ENCODE assay signal across 8 cellular contexts in genomic region chr2:74471332-74472065, GRCh38. TPM values are rescaled to one million over a fixed set of nuclear protein-coding genes. Genes with fewer than 3 reads are reported as not detected.
A peak's percentile ranks its signal among the peaks of the same experiment; 100 is the strongest.
DNase-seq lines count a peak whose midpoint lies in the region; ATAC-seq and TF ChIP-seq lines count a peak whose summit lies in the region.

No MANE protein-coding gene starts in this region.

- H3K9me3 ChIP-seq in liver (ENCODE audit: control insufficient read depth in 4 of 4, low read length in 3 of 4) = no peaks in the 10 kb centered on the region
- H3K9me3 ChIP-seq in thyroid gland = no peaks in the 10 kb centered on the region

- no peak for TF ChIP-seq CTCF in astrocyte of the cerebellum (IDR thresholded peaks at IDR 0.05; ENCODE audit: low read depth, low read length, missing control alignments)
- TF ChIP-seq CTCF in liver (IDR thresholded peaks at IDR 0.05; ENCODE audit: low read depth, low read length, missing input control) = no peak
- TF ChIP-seq CTCF in thyroid gland (IDR thresholded peaks at IDR 0.05) = no peak
- TF ChIP-seq CTCF in GM10248 (IDR thresholded peaks at IDR 0.05; ENCODE audit: control extremely low read depth, extremely low read depth, low read depth, missing control alignments) = no peak

- in situ Hi-C loops in astrocyte of the cerebellum (cut with HindIII; ENCODE audit: low sequenced_read_pairs) = no loop called here

- peaks cover 31% of the 10 kb centered on the region for H3K4me1 Mint-ChIP-seq in activated CD8-positive, alpha-beta memory T cell treated with anti-CD3 and anti-CD28 coated beads, Interleukin-2, amount 10 ng/mL, durations not matched to agents 7 days and 5 days

- H3K9me3 Mint-ChIP-seq in activated CD8-positive, alpha-beta memory T cell treated with anti-CD3 and anti-CD28 coated beads, Interleukin-2, amount 10 ng/mL, durations not matched to agents 7 days and 5 days (ENCODE audit: low read depth) = no peaks in the 10 kb centered on the region

- H3K27me3 Mint-ChIP-seq in activated CD8-positive, alpha-beta memory T cell treated with anti-CD3 and anti-CD28 coated beads, Interleukin-2, amount 10 ng/mL, durations not matched to agents 7 days and 5 days = no peaks in the 10 kb centered on the region

- CTCF ChIA-PET in activated CD8-positive, alpha-beta memory T cell treated with anti-CD3 and anti-CD28 coated beads, Interleukin-2, amount 10 ng/mL, durations not matched to agents 7 days and 5 days (lab: Charles Lee) = interaction anchor here (0.8 to 5.5 kb wide), 5 partner anchors 9 to 50 kb away, joined by 3 to 58 read pairs (median 3); partner anchors contain the start of genes C2orf81, CCDC142, INO80B and TTC31
- CTCF ChIA-PET in GM10248 (lab: Yijun Ruan, JAX) = interaction anchor here (1.8 to 3.5 kb wide), 3 partner anchors 11 to 115 kb away, joined by 4 to 27 read pairs (median 24); partner anchors contain the start of genes CCDC142 and TTC31

- peak overlapping the region; percentile 95 for H3K27ac Mint-ChIP-seq in activated CD8-positive, alpha-beta memory T cell treated with anti-CD3 and anti-CD28 coated beads, Interleukin-2, amount 10 ng/mL, durations not matched to agents 7 days and 5 days

- TF ChIP-seq RAD21 in liver (IDR thresholded peaks at IDR 0.05) = no peak

- H3K4me1 ChIP-seq in liver (ENCODE audit: control insufficient read depth in 4 of 4, insufficient read depth in 4 of 4, low read length in 3 of 4) = peaks cover 8 to 19% (median 16%) of the 10 kb centered on the region in 4 donors
- H3K4me1 ChIP-seq in thyroid gland = peaks cover 5 to 16% of the 10 kb centered on the region in 2 donors

- POLR2A ChIA-PET in GM10248 (lab: Yijun Ruan, JAX) = interaction anchor here (0.6 to 2.3 kb wide), 3 partner anchors 11 to 178 kb away, joined by 4 to 8 read pairs (median 6); partner anchors contain the start of genes CCDC142, TTC31 and WBP1

- TF ChIP-seq POLR2A in thyroid gland (IDR thresholded peaks at IDR 0.05) = no peak

- H3K36me3 ChIP-seq in liver (ENCODE audit: control insufficient read depth in 4 of 4, insufficient read depth in 3 of 4, low read depth in 1 of 4, low read length in 3 of 4) = peaks cover 2 to 13% (median 12%) of the 10 kb centered on the region in 4 donors
- H3K36me3 ChIP-seq in thyroid gland = peaks cover 14 to 16% of the 10 kb centered on the region in 2 donors

- no peak for DNase-seq in activated CD8-positive, alpha-beta memory T cell treated with anti-CD3 and anti-CD28 coated beads, Interleukin-2, amount 10 ng/mL, durations not matched to agents 7 days and 5 days
- no peak for DNase-seq in activated CD8-positive, alpha-beta memory T cell treated with anti-CD3 and anti-CD28 coated beads, Interleukin-2, amount 50 U/mL, for 4 hours
- no peak for DNase-seq in astrocyte of the cerebellum (ENCODE audit: low read depth)
- peak in 1 of 2 donors; percentile 6 for DNase-seq in thyroid gland
- DNase-seq in GM10248 (ENCODE audit: extremely low spot score) = no peak

- peak overlapping the region; percentile 86 to 91 for H3K9ac ChIP-seq in liver (ENCODE audit: low read depth in 1 of 2, low read length in 2 of 2)

- peak overlapping the region; percentile 88 to 96 for H3K27ac ChIP-seq in liver (ENCODE audit: low read depth in 1 of 2, low read length in 2 of 2)
- peak overlapping the region; percentile 82 to 86 (median 83) for H3K27ac ChIP-seq in thyroid gland

- intact Hi-C loops in thyroid gland (cut with DNase I) = no loop called here

- 32% methylated on average over 16 of the region's 16 CpGs for WGBS in liver
- 62 to 66% methylated on average over 16 of the region's 16 CpGs for WGBS in thyroid gland, 2 donors

- ATAC-seq in activated CD8-positive, alpha-beta memory T cell treated with anti-CD3 and anti-CD28 coated beads, Interleukin-2, amount 10 ng/mL, durations not matched to agents 7 days and 5 days = no peak
- no peak for ATAC-seq in GM21576 (IDR thresholded peaks at IDR 0.05; ENCODE audit: unreplicated experiment)
- no peak for ATAC-seq in GM21423 (IDR thresholded peaks at IDR 0.05; ENCODE audit: unreplicated experiment)

- peaks cover 28% of the 10 kb centered on the region for H3K36me3 Mint-ChIP-seq in activated CD8-positive, alpha-beta memory T cell treated with anti-CD3 and anti-CD28 coated beads, Interleukin-2, amount 10 ng/mL, durations not matched to agents 7 days and 5 days

- peak overlapping the region; percentile 70 for H3K4me3 ChIP-seq in astrocyte of the cerebellum (ENCODE audit: low read depth, low read length)
- peak overlapping the region; percentile 65 to 97 (median 87) for H3K4me3 ChIP-seq in liver (ENCODE audit: low read depth in 1 of 3, low read length in 3 of 3)
- peak overlapping the region; percentile 4 to 78 (median 35) for H3K4me3 ChIP-seq in thyroid gland (replicated peaks in 1 of 3)

- peak overlapping the region; percentile 94 for H3K4me3 Mint-ChIP-seq in activated CD8-positive, alpha-beta memory T cell treated with anti-CD3 and anti-CD28 coated beads, Interleukin-2, amount 10 ng/mL, durations not matched to agents 7 days and 5 days

- H3K27me3 ChIP-seq in liver (ENCODE audit: control insufficient read depth in 4 of 4, insufficient read depth in 4 of 4, low read length in 3 of 4) (no peaks in the 10 kb centered on the region), thyroid gland (no peaks in the 10 kb centered on the region)

TF ChIP-seq in liver, 16 proteins besides CTCF, POLR2A, EP300 and RAD21:
- TF ChIP-seq REST (IDR thresholded peaks at IDR 0.05) (no peak), GABPA (IDR thresholded peaks at IDR 0.05 in 1 of 2, conservative IDR thresholded peaks at IDR 0.05 in 1 of 2) (no peak), ATF3 (IDR thresholded peaks at IDR 0.05) (no peak), HNF4A (conservative IDR thresholded peaks at IDR 0.05) (no peak), SP1 (IDR thresholded peaks at IDR 0.05) (no peak)

RNA-seq across cellular contexts. Expression of gene MRPL53, which starts 1.0 kb away (rescaled TPM):
- total RNA-seq in activated CD8-positive, alpha-beta memory T cell treated with anti-CD3 and anti-CD28 coated beads, Interleukin-2, amount 10 ng/mL, durations not matched to agents 7 days and 5 days = 100 to 1,000 TPM in 1 of 2 experiments, 10 to 100 TPM in 1; 93.9 to 111 TPM
- total RNA-seq in liver (10 to 100 TPM; 12.6 to 21.0 TPM), thyroid gland (10 to 100 TPM; 15.0 to 49.4 (median 40.9) TPM)
- polyA plus RNA-seq in liver = 10 to 100 TPM; 51.1 to 72.5 TPM

RNA-seq across cellular contexts. Expression of gene MOGS, which starts 6.3 kb away (rescaled TPM):
- 10 to 100 TPM; 60.4 to 78.2 TPM for total RNA-seq in activated CD8-positive, alpha-beta memory T cell treated with anti-CD3 and anti-CD28 coated beads, Interleukin-2, amount 10 ng/mL, durations not matched to agents 7 days and 5 days
- total RNA-seq in liver (10 to 100 TPM; 23.4 to 50.0 TPM), thyroid gland (10 to 100 TPM; 40.9 to 57.6 (median 51.3) TPM)
- 10 to 100 TPM; 21.2 to 38.6 TPM for polyA plus RNA-seq in liver

RNA-seq across cellular contexts. Expression of gene CCDC142, which starts 11.3 kb away (rescaled TPM):
- 10 to 100 TPM; 26.5 to 29.5 TPM for total RNA-seq in activated CD8-positive, alpha-beta memory T cell treated with anti-CD3 and anti-CD28 coated beads, Interleukin-2, amount 10 ng/mL, durations not matched to agents 7 days and 5 days
- 10 to 100 TPM; 13.4 to 28.3 TPM for total RNA-seq in liver
- polyA plus RNA-seq in liver = 1 to 10 TPM; 5.1 to 8.3 TPM
- total RNA-seq in thyroid gland = 10 to 100 TPM; 13.6 to 58.7 (median 31.3) TPM

RNA-seq across cellular contexts. Expression of gene TTC31, which starts 11.4 kb away (rescaled TPM):
- total RNA-seq in activated CD8-positive, alpha-beta memory T cell treated with anti-CD3 and anti-CD28 coated beads, Interleukin-2, amount 10 ng/mL, durations not matched to agents 7 days and 5 days = 10 to 100 TPM; 39.4 to 48.8 TPM
- total RNA-seq in liver (10 to 100 TPM in 1 of 2 donors, 1 to 10 TPM in 1; 9.9 to 26.4 TPM), thyroid gland (10 to 100 TPM; 18.9 to 38.0 (median 22.4) TPM)
- polyA plus RNA-seq in liver = 10 to 100 TPM; 15.3 to 16.3 TPM

RNA-seq across cellular contexts. Expression of gene WBP1, which starts 13.3 kb away (rescaled TPM):
- 10 to 100 TPM; 40.5 to 46.8 TPM for total RNA-seq in activated CD8-positive, alpha-beta memory T cell treated with anti-CD3 and anti-CD28 coated beads, Interleukin-2, amount 10 ng/mL, durations not matched to agents 7 days and 5 days
- total RNA-seq in liver = 10 to 100 TPM; 23.5 to 26.2 TPM
- 10 to 100 TPM; 19.2 to 45.0 TPM for polyA plus RNA-seq in liver
- total RNA-seq in thyroid gland = 100 to 1,000 TPM in 2 of 4 donors, 10 to 100 TPM in 2; 60.7 to 119 (median 102) TPM

Comparison
In these comparisons a context has a peak if more than half of its experiments do, and no peak if none do; other contexts are left out.
1. H3K4me3 ChIP-seq: peak in every context shown above with its lines; median percentile 87 in liver; 70 in astrocyte of the cerebellum; 35 in thyroid gland.